In genomic region chr7:150448789-150449147, GRCh38 we compare ENCODE assay signal across 9 cellular contexts. TPM values are rescaled to one million over a fixed set of nuclear protein-coding genes. Genes with fewer than 3 reads are reported as not detected.
A peak's percentile ranks its signal among the peaks of the same experiment; 100 is the strongest.
DNase-seq lines count a peak whose midpoint lies in the region; ATAC-seq, FAIRE-seq and TF ChIP-seq lines count a peak whose summit lies in the region.
"Had no signal": no experiment of that assay in that cellular context is flagged by ENCODE, and none has a peak within 500 bp of the region (broad histone marks: within the 10 kb centered on the region; RNA-seq: fewer than 3 reads in every experiment).

No MANE protein-coding gene starts in this region.

- peak; percentile 16 to 80 (median 72) for TF ChIP-seq CTCF in sigmoid colon (IDR thresholded peaks at IDR 0.05)

- no peak for FAIRE-seq in H54 (lab: Jason Lieb, UNC)
- FAIRE-seq: islet of Langerhans had no signal

- H3K27me3 ChIP-seq in sigmoid colon, result peaks cover 2 to 21% (median 10%) of the 10 kb centered on the region in 3 donors

- WGBS in sigmoid colon, 2 donors, result 1% methylated on average over 6 of the region's 6 CpGs

- ATAC-seq in activated naive CD8-positive, alpha-beta T cell treated with anti-CD3 and anti-CD28 coated beads, Interleukin-2, amount 50 U/mL, for 24 hours, result peak; percentile 41
- ATAC-seq in left ventricle myocardium superior (peak; percentile 61), GM18519 (IDR thresholded peaks at IDR 0.05; ENCODE audit: low FRiP score, unreplicated experiment) (no peak)

- peaks cover 7% of the 10 kb centered on the region for H3K36me3 Mint-ChIP-seq in activated naive CD8-positive, alpha-beta T cell treated with anti-CD3 and anti-CD28 coated beads, Interleukin-2, amount 50 U/mL, for 24 hours (ENCODE audit: low read depth)

- TF ChIP-seq POLR2A in H54 (IDR thresholded peaks at IDR 0.05; ENCODE audit: low read depth, low read length) (no peak), sigmoid colon (IDR thresholded peaks at IDR 0.05) (no peak)

- H3K27ac Mint-ChIP-seq in activated naive CD8-positive, alpha-beta T cell treated with anti-CD3 and anti-CD28 coated beads, Interleukin-2, amount 50 U/mL, for 24 hours, result peak overlapping the region; percentile 97

- H3K4me3 Mint-ChIP-seq in activated naive CD8-positive, alpha-beta T cell treated with anti-CD3 and anti-CD28 coated beads, Interleukin-2, amount 50 U/mL, for 24 hours, result peak overlapping the region; percentile 97

- peak; percentile 53 for DNase-seq in EL
- DNase-seq in H54 (ENCODE audit: insufficient read length, low spot score), result peak; percentile 78
- DNase-seq in NCI-H1048 (lab: John Stamatoyannopoulos, UW), result peak; percentile 12
- peak; percentile 46 for DNase-seq in SW480 (ENCODE audit: low spot score)
- DNase-seq in activated naive CD8-positive, alpha-beta T cell treated with anti-CD3 and anti-CD28 coated beads, Interleukin-2, amount 50 U/mL, for 24 hours, result peak; percentile 88
- peak; percentile 83 for DNase-seq in left ventricle myocardium superior
- DNase-seq in sigmoid colon, result peak; percentile 80

- no peaks in the 10 kb centered on the region for H3K9me3 ChIP-seq in sigmoid colon

- peaks cover 0 to 19% (median 1%) of the 10 kb centered on the region in 4 donors for H3K4me1 ChIP-seq in sigmoid colon

- H3K9me3 Mint-ChIP-seq in activated naive CD8-positive, alpha-beta T cell treated with anti-CD3 and anti-CD28 coated beads, Interleukin-2, amount 50 U/mL, for 24 hours, result no peaks in the 10 kb centered on the region

- intact Hi-C loops in left ventricle myocardium superior (cut with micrococcal nuclease) (loop anchor here (2.0 kb wide), 1 partner anchor 308 kb away; no protein-coding TSS in a partner anchor), sigmoid colon (cut with DNase I) (no loop called here)

- H3K27me3 Mint-ChIP-seq in activated naive CD8-positive, alpha-beta T cell treated with anti-CD3 and anti-CD28 coated beads, Interleukin-2, amount 50 U/mL, for 24 hours, result no peaks in the 10 kb centered on the region

- no peaks in the 10 kb centered on the region for H3K36me3 ChIP-seq in sigmoid colon

- no peak overlapping the region for H3K4me3 ChIP-seq in sigmoid colon

- H3K27ac ChIP-seq in sigmoid colon, result peak overlapping the region in 2 of 4 donors; percentile 63 to 77

- H3K4me1 Mint-ChIP-seq in activated naive CD8-positive, alpha-beta T cell treated with anti-CD3 and anti-CD28 coated beads, Interleukin-2, amount 50 U/mL, for 24 hours, result peaks cover 54% of the 10 kb centered on the region

- TF ChIP-seq EP300 in sigmoid colon (IDR thresholded peaks at IDR 0.05), result no peak

RNA-seq across cellular contexts. Expression of gene GIMAP8, which starts 1.7 kb away (rescaled TPM):
- 16.2 TPM for total RNA-seq in left ventricle myocardium superior
- 1 to 10 TPM; 5.3 to 7.9 (median 7.2) TPM for total RNA-seq in sigmoid colon
- 10 to 100 TPM in 1 of 3 donors, 1 to 10 TPM in 2; 2.4 to 10.7 (median 2.8) TPM for polyA plus RNA-seq in sigmoid colon

Comparison
In these comparisons a context has a peak if more than half of its experiments do, and no peak if none do; other contexts are left out.
1. DNase-seq: peak in every context shown above with its lines; median percentile 88 in activated naive CD8-positive, alpha-beta T cell treated with anti-CD3 and anti-CD28 coated beads, Interleukin-2, amount 50 U/mL, for 24 hours; 83 in left ventricle myocardium superior; 80 in sigmoid colon; 78 in H54; 53 in EL; 46 in SW480; 12 in NCI-H1048.